In genomic region chr13:105139048-105139379, GRCh38 we compare ENCODE assay signal across 8 cellular contexts.
A peak's percentile ranks its signal among the peaks of the same experiment; 100 is the strongest.
DNase-seq lines count a peak whose midpoint lies in the region; ATAC-seq and TF ChIP-seq lines count a peak whose summit lies in the region.

No MANE protein-coding gene starts in this region.

- peak overlapping the region; percentile 87 for H3K4me3 Mint-ChIP-seq in activated naive CD4-positive, alpha-beta T cell treated with anti-CD3 and anti-CD28 coated beads, Interleukin-2, amount 50 U/mL, for 24 hours
- peak overlapping the region; percentile 92 for H3K4me3 Mint-ChIP-seq in activated CD4-positive, alpha-beta memory T cell treated with anti-CD3 and anti-CD28 coated beads, Interleukin-2, amount 10 ng/mL, durations not matched to agents 7 days and 5 days

- no peaks in the 10 kb centered on the region for H3K27me3 Mint-ChIP-seq in activated naive CD4-positive, alpha-beta T cell treated with anti-CD3 and anti-CD28 coated beads, Interleukin-2, amount 50 U/mL, for 24 hours
- H3K27me3 Mint-ChIP-seq in activated CD4-positive, alpha-beta memory T cell treated with anti-CD3 and anti-CD28 coated beads, Interleukin-2, amount 10 ng/mL, durations not matched to agents 7 days and 5 days = no peaks in the 10 kb centered on the region

- POLR2A ChIA-PET in activated CD4-positive, alpha-beta memory T cell treated with anti-CD3 and anti-CD28 coated beads, Interleukin-2, amount 10 ng/mL, durations not matched to agents 7 days and 5 days (lab: Charles Lee) = interaction anchor here (1.9 kb wide), 1 partner anchor 1428 kb away, joined by 7 read pairs; no protein-coding TSS in a partner anchor

- H3K9me3 ChIP-seq in upper lobe of left lung = no peaks in the 10 kb centered on the region

- peak overlapping the region in 3 of 4 donors; percentile 61 to 74 (median 70) for H3K27ac ChIP-seq in upper lobe of left lung

- H3K27ac Mint-ChIP-seq in activated naive CD4-positive, alpha-beta T cell treated with anti-CD3 and anti-CD28 coated beads, Interleukin-2, amount 50 U/mL, for 24 hours = peak overlapping the region; percentile 94
- peak overlapping the region; percentile 96 for H3K27ac Mint-ChIP-seq in activated CD4-positive, alpha-beta memory T cell treated with anti-CD3 and anti-CD28 coated beads, Interleukin-2, amount 10 ng/mL, durations not matched to agents 7 days and 5 days

- H3K4me1 ChIP-seq in upper lobe of left lung = peaks cover 0 to 4% (median 0%) of the 10 kb centered on the region in 4 donors

- CTCF ChIA-PET in activated CD4-positive, alpha-beta memory T cell treated with anti-CD3 and anti-CD28 coated beads, Interleukin-2, amount 10 ng/mL, durations not matched to agents 7 days and 5 days (lab: Charles Lee) = no interaction called here

- H3K9me3 Mint-ChIP-seq in activated naive CD4-positive, alpha-beta T cell treated with anti-CD3 and anti-CD28 coated beads, Interleukin-2, amount 50 U/mL, for 24 hours = no peaks in the 10 kb centered on the region
- no peaks in the 10 kb centered on the region for H3K9me3 Mint-ChIP-seq in activated CD4-positive, alpha-beta memory T cell treated with anti-CD3 and anti-CD28 coated beads, Interleukin-2, amount 10 ng/mL, durations not matched to agents 7 days and 5 days

- no peaks in the 10 kb centered on the region for H3K27me3 ChIP-seq in upper lobe of left lung

- TF ChIP-seq EP300 in upper lobe of left lung (IDR thresholded peaks at IDR 0.05) = no peak

- DNase-seq in activated naive CD4-positive, alpha-beta T cell treated with Interleukin-2 at 50 U/mL for 16 hours = no peak
- DNase-seq in activated CD4-positive, alpha-beta memory T cell treated with anti-CD3 and anti-CD28 coated beads, Interleukin-2, amount 10 ng/mL, durations not matched to agents 7 days and 5 days = no peak
- DNase-seq in upper lobe of left lung (no peak), inferior parietal cortex (ENCODE audit: extremely low spot score) (no peak), DMS 273 (lab: John Stamatoyannopoulos, UW; ENCODE audit: unreplicated experiment) (no peak)
- DNase-seq in activated effector memory CD4-positive, alpha-beta T cell treated with Interleukin-2 at 50 U/mL for 16 hours = no peak

- 43 to 71% methylated on average over 3 of the region's 3 CpGs for WGBS in upper lobe of left lung, 2 donors

- no peak for TF ChIP-seq CTCF in upper lobe of left lung (IDR thresholded peaks at IDR 0.05)

- H3K4me3 ChIP-seq in upper lobe of left lung = peak overlapping the region in 2 of 4 donors; percentile 49 to 54

- H3K36me3 ChIP-seq in upper lobe of left lung = no peaks in the 10 kb centered on the region

- H3K36me3 Mint-ChIP-seq in activated naive CD4-positive, alpha-beta T cell treated with anti-CD3 and anti-CD28 coated beads, Interleukin-2, amount 50 U/mL, for 24 hours = no peaks in the 10 kb centered on the region
- no peaks in the 10 kb centered on the region for H3K36me3 Mint-ChIP-seq in activated CD4-positive, alpha-beta memory T cell treated with anti-CD3 and anti-CD28 coated beads, Interleukin-2, amount 10 ng/mL, durations not matched to agents 7 days and 5 days (ENCODE audit: low read depth)

- TF ChIP-seq POLR2A in upper lobe of left lung (IDR thresholded peaks at IDR 0.05) = no peak

- ATAC-seq in HG03025 (IDR thresholded peaks at IDR 0.05; ENCODE audit: low FRiP score, unreplicated experiment) = peak; percentile 13
- ATAC-seq in upper lobe of left lung (ENCODE audit: low FRiP score in 2 of 2) = peak in 1 of 2 donors; percentile 23

- peaks cover 27% of the 10 kb centered on the region for H3K4me1 Mint-ChIP-seq in activated naive CD4-positive, alpha-beta T cell treated with anti-CD3 and anti-CD28 coated beads, Interleukin-2, amount 50 U/mL, for 24 hours
- H3K4me1 Mint-ChIP-seq in activated CD4-positive, alpha-beta memory T cell treated with anti-CD3 and anti-CD28 coated beads, Interleukin-2, amount 10 ng/mL, durations not matched to agents 7 days and 5 days = peaks cover 17% of the 10 kb centered on the region
